ENCODE assay signal across 1 cellular context in genomic region chrX:70133303-70134115, GRCh38.
TF ChIP-seq lines count a peak whose summit lies in the region.

IGBP1 (plus strand) TSS chrX:70133447; CDS start chrX:70133948, 501 bp downstream.

TF ChIP-seq in HCT116, 20 proteins besides CTCF, POLR2A, EP300 and RAD21 (continued from another document):
- TF ChIP-seq, protein P1, sequence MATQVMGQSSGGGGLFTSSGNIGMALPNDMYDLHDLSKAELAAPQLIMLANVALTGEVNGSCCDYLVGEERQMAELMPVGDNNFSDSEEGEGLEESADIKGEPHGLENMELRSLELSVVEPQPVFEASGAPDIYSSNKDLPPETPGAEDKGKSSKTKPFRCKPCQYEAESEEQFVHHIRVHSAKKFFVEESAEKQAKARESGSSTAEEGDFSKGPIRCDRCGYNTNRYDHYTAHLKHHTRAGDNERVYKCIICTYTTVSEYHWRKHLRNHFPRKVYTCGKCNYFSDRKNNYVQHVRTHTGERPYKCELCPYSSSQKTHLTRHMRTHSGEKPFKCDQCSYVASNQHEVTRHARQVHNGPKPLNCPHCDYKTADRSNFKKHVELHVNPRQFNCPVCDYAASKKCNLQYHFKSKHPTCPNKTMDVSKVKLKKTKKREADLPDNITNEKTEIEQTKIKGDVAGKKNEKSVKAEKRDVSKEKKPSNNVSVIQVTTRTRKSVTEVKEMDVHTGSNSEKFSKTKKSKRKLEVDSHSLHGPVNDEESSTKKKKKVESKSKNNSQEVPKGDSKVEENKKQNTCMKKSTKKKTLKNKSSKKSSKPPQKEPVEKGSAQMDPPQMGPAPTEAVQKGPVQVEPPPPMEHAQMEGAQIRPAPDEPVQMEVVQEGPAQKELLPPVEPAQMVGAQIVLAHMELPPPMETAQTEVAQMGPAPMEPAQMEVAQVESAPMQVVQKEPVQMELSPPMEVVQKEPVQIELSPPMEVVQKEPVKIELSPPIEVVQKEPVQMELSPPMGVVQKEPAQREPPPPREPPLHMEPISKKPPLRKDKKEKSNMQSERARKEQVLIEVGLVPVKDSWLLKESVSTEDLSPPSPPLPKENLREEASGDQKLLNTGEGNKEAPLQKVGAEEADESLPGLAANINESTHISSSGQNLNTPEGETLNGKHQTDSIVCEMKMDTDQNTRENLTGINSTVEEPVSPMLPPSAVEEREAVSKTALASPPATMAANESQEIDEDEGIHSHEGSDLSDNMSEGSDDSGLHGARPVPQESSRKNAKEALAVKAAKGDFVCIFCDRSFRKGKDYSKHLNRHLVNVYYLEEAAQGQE (IDR thresholded peaks at IDR 0.05; ENCODE audit: low read depth): no peak
TF ChIP-seq in HCT116: peak in this region for 8.
